In the genomic region with DNA sequence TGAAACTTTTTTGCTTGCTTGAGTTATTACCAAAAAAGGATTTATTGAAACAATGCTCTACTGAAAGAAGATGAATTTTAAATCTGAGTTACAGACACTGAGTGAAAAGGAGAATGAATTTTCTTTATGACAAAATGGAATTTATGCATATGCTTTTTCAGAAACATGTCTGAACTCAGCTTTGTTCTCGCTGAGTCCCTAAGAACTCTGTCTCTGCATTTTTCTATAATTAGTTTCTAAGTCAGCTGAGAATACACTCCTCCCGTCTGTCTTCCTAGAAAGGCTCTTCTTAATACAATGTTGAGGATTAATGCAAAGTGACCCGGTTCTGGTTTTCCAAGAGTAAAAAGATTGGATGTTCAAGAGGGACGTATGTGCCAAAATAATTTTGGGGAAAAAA, we compare ENCODE assay signal across 9 cellular contexts.
"Had no signal": no experiment of that assay in that cellular context is flagged by ENCODE, and none has a peak within 500 bp of the region (broad histone marks: within the 10 kb centered on the region; RNA-seq: fewer than 3 reads in every experiment).

No MANE protein-coding gene starts in this region.

- H3K27ac Mint-ChIP-seq: HFFc6 had no signal

- DNase-seq: GM23248, GOT3, H7, HFFc6, IMR-90, KG1 had no signal

- H3K4me3 Mint-ChIP-seq: HFFc6 had no signal

- ATAC-seq: HCT116, K562 had no signal

- H3K9me3 Mint-ChIP-seq: HFFc6 had no signal

- H3K4me3 ChIP-seq: GM23248, HAP-1, K562 had no signal
